ENCODE assay signal across 18 cellular contexts in the genomic region with DNA sequence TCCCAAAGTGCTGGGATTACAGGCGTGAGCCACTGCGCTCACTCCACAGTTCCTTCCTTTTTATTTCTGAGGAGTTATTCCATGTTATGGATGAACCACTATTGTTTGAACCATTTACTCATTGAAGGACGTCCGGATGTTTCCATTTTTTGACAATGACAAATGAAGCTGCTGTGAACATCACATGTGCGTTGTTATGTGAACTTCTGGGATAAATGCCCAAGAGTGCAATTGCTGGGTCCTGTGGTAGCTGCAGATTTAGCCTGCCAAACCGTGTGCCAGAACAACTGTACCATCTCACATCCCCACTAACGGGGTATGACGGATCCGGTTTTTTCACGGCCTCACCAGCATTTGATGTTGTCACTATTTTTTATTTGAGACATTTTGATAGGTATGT.
DNase-seq lines count a peak whose midpoint lies in the region; ATAC-seq and TF ChIP-seq lines count a peak whose summit lies in the region.
"Had no signal": no experiment of that assay in that cellular context is flagged by ENCODE, and none has a peak within 500 bp of the region (broad histone marks: within the 10 kb centered on the region; RNA-seq: fewer than 3 reads in every experiment).

No MANE protein-coding gene starts in this region.

- no peaks in the 10 kb centered on the region for H3K36me3 Mint-ChIP-seq in natural killer cell treated with Interleukin-12 subunit alpha and Interleukin-12 subunit beta and Interleukin-15 and Interleukin-18, amount 100 ng/mL, for 72 hours
- H3K36me3 Mint-ChIP-seq: CD14-positive monocyte had no signal

- no peaks in the 10 kb centered on the region for H3K9me3 Mint-ChIP-seq in natural killer cell treated with Interleukin-12 subunit alpha and Interleukin-12 subunit beta and Interleukin-15 and Interleukin-18, amount 100 ng/mL, for 72 hours

- BruUV-seq in PC-9 (replicated peaks; lab: Mats Ljungman, UMichigan): no TSS peak

- ATAC-seq in right cardiac atrium: peak in 1 of 2 donors; percentile 28
- ATAC-seq in natural killer cell treated with Interleukin-12 subunit alpha and Interleukin-12 subunit beta and Interleukin-15 and Interleukin-18, amount 100 ng/mL, for 72 hours: no peak

- H3K4me3 ChIP-seq in right cardiac atrium (ENCODE audit: low read length): no peak overlapping the region
- H3K4me3 ChIP-seq in PC-9: no peak overlapping the region

- WGBS in right cardiac atrium: 51% methylated on average over 10 of the region's 10 CpGs

- TF ChIP-seq CTCF in PC-9 (conservative IDR thresholded peaks at IDR 0.05): no peak

- H3K9me3 ChIP-seq in right cardiac atrium (ENCODE audit: control insufficient read depth, low read length): no peaks in the 10 kb centered on the region
- no peaks in the 10 kb centered on the region for H3K9me3 ChIP-seq in PC-9 (ENCODE audit: insufficient read depth, low read depth)

- intact Hi-C loops in right cardiac atrium (cut with DNase I): no loop called here
- intact Hi-C loops in PC-9 (cut with micrococcal nuclease; ENCODE audit: unreplicated experiment): no loop called here

- H4K20me1 ChIP-seq in PC-9 (ENCODE audit: insufficient read depth): no peaks in the 10 kb centered on the region

- H3K4me3 Mint-ChIP-seq in natural killer cell treated with Interleukin-12 subunit alpha and Interleukin-12 subunit beta and Interleukin-15 and Interleukin-18, amount 100 ng/mL, for 72 hours: no peak overlapping the region
- H3K4me3 Mint-ChIP-seq: CD14-positive monocyte had no signal

- H3K4me1 Mint-ChIP-seq in natural killer cell treated with Interleukin-12 subunit alpha and Interleukin-12 subunit beta and Interleukin-15 and Interleukin-18, amount 100 ng/mL, for 72 hours (ENCODE audit: low read depth in 2 of 2): no peaks in the 10 kb centered on the region
- H3K4me1 Mint-ChIP-seq: CD14-positive monocyte had no signal

- CTCF ChIA-PET in PC-9 (lab: Charles Lee): no interaction called here

- DNase-seq in activated effector memory CD4-positive, alpha-beta T cell treated with anti-CD3 and anti-CD28 coated beads, Interleukin-2, amount 50 U/mL, for 16 hours: peak; percentile 31
- DNase-seq in activated effector memory CD4-positive, alpha-beta T cell treated with Interleukin-2 at 50 U/mL for 16 hours: no peak
- DNase-seq in dermis blood vessel endothelial cell (peak; percentile 26), right cardiac atrium (no peak), stromal cell of bone marrow (ENCODE audit: low read depth) (peak; percentile 20), NCI-H1436 treated with DMSO at 0.1 percent for 48 hours (lab: John Stamatoyannopoulos, UW) (no peak), PC-9 (no peak)
- DNase-seq in natural killer cell treated with Interleukin-12 subunit alpha and Interleukin-12 subunit beta and Interleukin-15 and Interleukin-18, amount 100 ng/mL, for 72 hours (ENCODE audit: low spot score): no peak
- DNase-seq: 8988T; DMS79; H7; Karpas-422; NCI-H1417; NCI-H2029 treated with DMSO at 0.1 percent for 48 hours; NCI-H524; NK-92 treated with Interleukin-12 subunit alpha and Interleukin-12 subunit beta, amount 100 ng/mL, for 24 hours; OCI-M1 had no signal

- H3K27me3 Mint-ChIP-seq in natural killer cell treated with Interleukin-12 subunit alpha and Interleukin-12 subunit beta and Interleukin-15 and Interleukin-18, amount 100 ng/mL, for 72 hours: peaks cover 3 to 7% of the 10 kb centered on the region in 2 donors

- H3K36me3 ChIP-seq in PC-9 (ENCODE audit: low read depth): no peaks in the 10 kb centered on the region

- no peak overlapping the region for H2AFZ ChIP-seq in PC-9

- H3K4me1 ChIP-seq in right cardiac atrium (ENCODE audit: control insufficient read depth, insufficient read depth, low read length): peaks cover 4% of the 10 kb centered on the region
- no peaks in the 10 kb centered on the region for H3K4me1 ChIP-seq in PC-9 (replicated peaks; ENCODE audit: insufficient read depth)

- no peak overlapping the region for H3K27ac Mint-ChIP-seq in natural killer cell treated with Interleukin-12 subunit alpha and Interleukin-12 subunit beta and Interleukin-15 and Interleukin-18, amount 100 ng/mL, for 72 hours
- H3K27ac Mint-ChIP-seq: CD14-positive monocyte had no signal

- peak overlapping the region; percentile 61 for H3K27ac ChIP-seq in right cardiac atrium (ENCODE audit: low read length)
- no peak overlapping the region for H3K27ac ChIP-seq in PC-9

- no peaks in the 10 kb centered on the region for H3K27me3 ChIP-seq in right cardiac atrium (ENCODE audit: control insufficient read depth, insufficient read depth)
- peaks cover 34% of the 10 kb centered on the region for H3K27me3 ChIP-seq in PC-9 (ENCODE audit: insufficient read depth, low read depth)

- H3K79me2 ChIP-seq in PC-9 (ENCODE audit: low read depth): no peaks in the 10 kb centered on the region

- POLR2A ChIA-PET in PC-9 (lab: Charles Lee; ENCODE audit: unreplicated experiment): no interaction called here

- no peaks in the 10 kb centered on the region for H3F3A ChIP-seq in PC-9 (ENCODE audit: insufficient read depth, low read depth)

- H3K4me2 ChIP-seq in PC-9: no peak overlapping the region

- no peaks in the 10 kb centered on the region for H3K9me2 ChIP-seq in PC-9 (ENCODE audit: insufficient read depth)

Comparison
In these comparisons a context has a peak if more than half of its experiments do, and no peak if none do; other contexts are left out.
1. DNase-seq: peak in activated effector memory CD4-positive, alpha-beta T cell treated with anti-CD3 and anti-CD28 coated beads, Interleukin-2, amount 50 U/mL, for 16 hours (single experiment), dermis blood vessel endothelial cell (single experiment) and stromal cell of bone marrow (single experiment); none in activated effector memory CD4-positive, alpha-beta T cell treated with Interleukin-2 at 50 U/mL for 16 hours (single experiment), right cardiac atrium (0 of 3), natural killer cell treated with Interleukin-12 subunit alpha and Interleukin-12 subunit beta and Interleukin-15 and Interleukin-18, amount 100 ng/mL, for 72 hours (single experiment), NCI-H1436 treated with DMSO at 0.1 percent for 48 hours (single experiment) and PC-9 (0 of 2).